ENCODE assay signal across 9 cellular contexts in the genomic region with DNA sequence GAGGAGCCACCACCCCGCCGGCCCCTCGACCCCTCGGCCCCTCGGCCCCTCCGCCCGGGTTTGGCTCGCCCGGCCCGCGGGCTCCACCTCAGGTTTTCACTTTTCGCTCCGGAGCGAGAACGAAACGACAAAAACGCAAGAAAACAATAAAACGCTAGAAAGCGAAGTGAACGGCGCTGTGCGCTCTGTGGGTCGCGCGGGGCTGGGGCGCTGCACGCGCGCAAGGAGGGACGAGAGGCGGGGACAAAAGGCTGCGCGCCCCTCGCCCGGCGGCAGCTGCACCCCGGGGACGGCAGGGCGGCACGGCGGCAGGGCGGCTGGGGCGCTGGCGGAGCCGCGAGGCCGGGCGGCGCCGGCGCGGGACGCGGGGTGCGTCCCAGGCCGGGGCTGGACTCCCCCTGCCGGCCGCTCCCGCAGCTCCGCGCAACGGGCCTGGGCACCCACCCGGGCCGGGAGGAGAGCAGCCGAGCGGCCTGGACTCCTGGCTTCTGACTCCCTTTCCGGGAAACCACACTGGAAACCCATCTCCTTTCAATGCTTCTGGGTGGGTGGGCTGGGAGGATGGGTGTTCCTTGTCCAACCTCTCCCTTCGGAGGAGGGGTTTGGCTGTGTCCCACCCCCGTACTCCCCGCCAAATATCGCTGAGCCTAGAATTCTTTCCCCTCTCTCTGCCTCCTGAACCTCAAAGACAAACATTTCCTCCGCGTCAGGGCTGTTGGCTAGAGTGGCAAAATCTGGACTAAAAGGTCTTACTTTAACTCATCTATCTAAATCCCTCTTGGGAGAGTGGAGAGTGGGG. TPM values are rescaled to one million over a fixed set of nuclear protein-coding genes. Genes with fewer than 3 reads are reported as not detected.
DNase-seq lines count a peak whose midpoint lies in the region; ATAC-seq and TF ChIP-seq lines count a peak whose summit lies in the region.
"Had no signal": no experiment of that assay in that cellular context is flagged by ENCODE, and none has a peak within 500 bp of the region (broad histone marks: within the 10 kb centered on the region; RNA-seq: fewer than 3 reads in every experiment).

No MANE protein-coding gene starts in this region.

- H3K9me2 ChIP-seq in Loucy (replicated peaks; ENCODE audit: low read depth, low read length) = no peaks in the 10 kb centered on the region

- peak; percentile 11 to 25 for ATAC-seq in naive thymus-derived CD8-positive, alpha-beta T cell
- no peak for ATAC-seq in GM18519 (IDR thresholded peaks at IDR 0.05; ENCODE audit: low FRiP score, unreplicated experiment)

- POLR2A ChIA-PET in activated CD4-positive, alpha-beta memory T cell treated with anti-CD3 and anti-CD28 coated beads for 36 hours (lab: Charles Lee) = interaction anchor here (0.6 kb wide), 1 partner anchor 12 kb away, joined by 4 read pairs; no protein-coding TSS in a partner anchor
- POLR2A ChIA-PET in naive thymus-derived CD8-positive, alpha-beta T cell (lab: Charles Lee) = no interaction called here

- H3K9ac ChIP-seq in Loucy (ENCODE audit: low read depth, low read length, poor library complexity, severe bottlenecking) = peak overlapping the region; percentile 71

- H3K27me3 Mint-ChIP-seq in activated CD4-positive, alpha-beta memory T cell treated with anti-CD3 and anti-CD28 coated beads for 36 hours = peaks cover 42% of the 10 kb centered on the region
- H3K27me3 Mint-ChIP-seq in naive thymus-derived CD8-positive, alpha-beta T cell = peaks cover 19 to 50% (median 41%) of the 10 kb centered on the region in 5 donors

- intact Hi-C loops in activated CD4-positive, alpha-beta memory T cell treated with anti-CD3 and anti-CD28 coated beads for 36 hours (cut with micrococcal nuclease) = loop anchor here (5.0 kb wide), 2 partner anchors 423 to 687 kb away; no protein-coding TSS in a partner anchor

- no peaks in the 10 kb centered on the region for H4K20me1 ChIP-seq in Loucy (ENCODE audit: insufficient read depth, low read length, poor library complexity, severe bottlenecking)

- CTCF ChIA-PET in activated CD4-positive, alpha-beta memory T cell treated with anti-CD3 and anti-CD28 coated beads for 36 hours (lab: Charles Lee) = interaction anchor here (0.9 to 2.1 kb wide), 7 partner anchors 11 to 438 kb away, joined by 3 to 7 read pairs (median 4); no protein-coding TSS in a partner anchor

- H3K27me3 ChIP-seq in Loucy (ENCODE audit: insufficient read depth, low read length, poor library complexity, severe bottlenecking) = no peaks in the 10 kb centered on the region

- peak; percentile 40 for DNase-seq in stimulated activated CD4-positive, alpha-beta T cell treated with anti-CD3 and anti-CD28 coated beads, Interleukin-4, amount 100 ng/mL, for 1 hour
- no peak for DNase-seq in stimulated activated CD4-positive, alpha-beta T cell treated with anti-CD3 and anti-CD28 coated beads, Interleukin-4, amount 100 ng/mL, for 24 hours
- DNase-seq in activated CD4-positive, alpha-beta memory T cell treated with anti-CD3 and anti-CD28 coated beads for 36 hours = peak; percentile 48
- DNase-seq in fibroblast of peridontal ligament (ENCODE audit: extremely low read depth) = peak; percentile 92
- peak in 4 of 10 donors; percentile 35 to 54 (median 43) for DNase-seq in naive thymus-derived CD8-positive, alpha-beta T cell
- no peak for DNase-seq in H4 (ENCODE audit: low spot score)

- no peaks in the 10 kb centered on the region for H3K9me3 Mint-ChIP-seq in activated CD4-positive, alpha-beta memory T cell treated with anti-CD3 and anti-CD28 coated beads for 36 hours
- no peaks in the 10 kb centered on the region for H3K9me3 Mint-ChIP-seq in naive thymus-derived CD8-positive, alpha-beta T cell

- peaks cover 12% of the 10 kb centered on the region for H3K4me1 ChIP-seq in Loucy (ENCODE audit: insufficient read depth, low read length, poor library complexity, severe bottlenecking)

- H3K4me1 Mint-ChIP-seq in activated CD4-positive, alpha-beta memory T cell treated with anti-CD3 and anti-CD28 coated beads for 36 hours (ENCODE audit: low read depth) = peaks cover 22% of the 10 kb centered on the region
- H3K4me1 Mint-ChIP-seq in naive thymus-derived CD8-positive, alpha-beta T cell = peaks cover 17 to 27% (median 24%) of the 10 kb centered on the region in 4 donors

- H3K4me3 ChIP-seq in Loucy (ENCODE audit: low read length, poor library complexity, severe bottlenecking) = peak overlapping the region; percentile 73

- no peaks in the 10 kb centered on the region for H3F3A ChIP-seq in Loucy (ENCODE audit: low read depth)

- peak; percentile 4; the same call in 1 of the 2 replicates for TF ChIP-seq CTCF in Loucy (conservative IDR thresholded peaks at IDR 0.05; ENCODE audit: low read length)

- H3K4me2 ChIP-seq in Loucy (ENCODE audit: low read depth, low read length, poor library complexity, severe bottlenecking) = peak overlapping the region; percentile 84

- H3K4me3 Mint-ChIP-seq in activated CD4-positive, alpha-beta memory T cell treated with anti-CD3 and anti-CD28 coated beads for 36 hours = peak overlapping the region; percentile 29
- H3K4me3 Mint-ChIP-seq in naive thymus-derived CD8-positive, alpha-beta T cell = peak overlapping the region; percentile 68 to 86 (median 80)

- no peaks in the 10 kb centered on the region for H3K9me3 ChIP-seq in Loucy (ENCODE audit: insufficient read depth, low read depth, low read length)

- no peaks in the 10 kb centered on the region for H3K36me3 ChIP-seq in Loucy (ENCODE audit: insufficient read depth, low read length)

- no peak overlapping the region for H3K27ac Mint-ChIP-seq in activated CD4-positive, alpha-beta memory T cell treated with anti-CD3 and anti-CD28 coated beads for 36 hours
- H3K27ac Mint-ChIP-seq in naive thymus-derived CD8-positive, alpha-beta T cell = no peak overlapping the region

- H2AFZ ChIP-seq in Loucy (ENCODE audit: low read length) = peak overlapping the region; percentile 86

- no peaks in the 10 kb centered on the region for H3K36me3 Mint-ChIP-seq in activated CD4-positive, alpha-beta memory T cell treated with anti-CD3 and anti-CD28 coated beads for 36 hours
- H3K36me3 Mint-ChIP-seq in naive thymus-derived CD8-positive, alpha-beta T cell = no peaks in the 10 kb centered on the region

- no peaks in the 10 kb centered on the region for H3K79me2 ChIP-seq in Loucy (ENCODE audit: insufficient read depth, low read length)

RNA-seq across cellular contexts. Expression of a gene that starts 9.9 kb away (rescaled TPM):
- under 1 TPM in 1 of 2 experiments, not detected in 1; 0.05 TPM for total RNA-seq in activated CD4-positive, alpha-beta memory T cell treated with anti-CD3 and anti-CD28 coated beads for 36 hours
- total RNA-seq in naive thymus-derived CD8-positive, alpha-beta T cell = under 1 TPM in 1 of 2 experiments, not detected in 1; 0.13 TPM
- not detected for polyA plus RNA-seq in naive thymus-derived CD8-positive, alpha-beta T cell
- total RNA-seq in H4 (2014; rRNA removed; shearing (Covaris generic)) = 0.95 and 1.5 TPM in 2 replicates
- total RNA-seq: pulmonary artery endothelial cell had no signal

RNA-seq across cellular contexts. Expression of a gene that starts 42.7 kb away (rescaled TPM):
- not detected for total RNA-seq in activated CD4-positive, alpha-beta memory T cell treated with anti-CD3 and anti-CD28 coated beads for 36 hours
- total RNA-seq in naive thymus-derived CD8-positive, alpha-beta T cell = not detected
- polyA plus RNA-seq in naive thymus-derived CD8-positive, alpha-beta T cell = not detected
- not detected in 2 replicates for total RNA-seq in H4 (2014; rRNA removed; shearing (Covaris generic))
- total RNA-seq: pulmonary artery endothelial cell had no signal

Comparison
In these comparisons a context has a peak if more than half of its experiments do, and no peak if none do; other contexts are left out.
1. DNase-seq: peak in stimulated activated CD4-positive, alpha-beta T cell treated with anti-CD3 and anti-CD28 coated beads, Interleukin-4, amount 100 ng/mL, for 1 hour (single experiment), activated CD4-positive, alpha-beta memory T cell treated with anti-CD3 and anti-CD28 coated beads for 36 hours (single experiment) and fibroblast of peridontal ligament (single experiment); none in stimulated activated CD4-positive, alpha-beta T cell treated with anti-CD3 and anti-CD28 coated beads, Interleukin-4, amount 100 ng/mL, for 24 hours (single experiment) and H4 (single experiment).